Comparison of ENCODE assay signal across 9 cellular contexts in the genomic region with DNA sequence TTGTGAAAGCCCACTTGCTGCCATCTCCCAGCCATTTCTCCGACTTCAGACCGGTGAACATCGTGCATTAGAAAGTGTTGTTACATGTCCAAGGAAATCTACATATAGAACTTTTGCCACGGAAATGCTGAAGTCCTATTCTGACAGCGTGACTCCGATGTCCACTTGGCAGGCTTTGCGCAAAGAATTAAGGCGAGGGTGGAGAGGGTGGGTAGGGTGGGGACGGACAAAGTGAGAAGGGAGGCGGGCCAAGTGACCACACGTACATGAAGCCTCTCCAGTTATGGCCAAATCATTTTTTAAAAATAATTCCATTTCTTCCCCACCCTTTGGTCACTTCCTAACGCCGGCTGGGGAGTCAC. TPM values are rescaled to one million over a fixed set of nuclear protein-coding genes. Genes with fewer than 3 reads are reported as not detected.
DNase-seq lines count a peak whose midpoint lies in the region; ATAC-seq, FAIRE-seq and TF ChIP-seq lines count a peak whose summit lies in the region.
"Had no signal": no experiment of that assay in that cellular context is flagged by ENCODE, and none has a peak within 500 bp of the region (broad histone marks: within the 10 kb centered on the region; RNA-seq: fewer than 3 reads in every experiment).

No MANE protein-coding gene starts in this region.

- FAIRE-seq in GM12892 (lab: Jason Lieb, UNC) = no peak

- no peak for DNase-seq in MCF 10A (ENCODE audit: unreplicated experiment)
- no peak for DNase-seq in mucosa of descending colon
- DNase-seq in NCI-H1436 treated with DMSO at 0.1 percent for 48 hours (lab: John Stamatoyannopoulos, UW) = no peak
- no peak for DNase-seq in GM12892 (ENCODE audit: insufficient read length)
- no peak for DNase-seq in SKM-1 treated with dmso at 0.1 percent for 144 hours (lab: John Stamatoyannopoulos, UW; ENCODE audit: unreplicated experiment)

- intact Hi-C loops in MCF 10A (cut with micrococcal nuclease) = loop anchor here (2.0 kb wide), 1 partner anchor 43 kb away; no protein-coding TSS in a partner anchor
- intact Hi-C loops in mucosa of descending colon (cut with DNase I, micrococcal nuclease) = loop anchor here in 1 of 2 donors (5.0 kb wide), 1 partner anchor 193 kb away; no protein-coding TSS in a partner anchor

- TF ChIP-seq CTCF in MCF 10A (IDR thresholded peaks at IDR 0.05; ENCODE audit: unreplicated experiment) (no peak), mucosa of descending colon (IDR thresholded peaks at IDR 0.05) (no peak)

- no peaks in the 10 kb centered on the region for H3K9me3 Mint-ChIP-seq in MCF 10A (ENCODE audit: unreplicated experiment)

- H3K79me2 ChIP-seq in ACC112 (ENCODE audit: control insufficient read depth, insufficient read depth, low read length, unreplicated experiment) = peaks cover 43% of the 10 kb centered on the region

- peak; percentile 6 for ATAC-seq in HG03135 (IDR thresholded peaks at IDR 0.05; ENCODE audit: unreplicated experiment)
- peak; percentile 31 for ATAC-seq in mucosa of descending colon
- no peak for ATAC-seq in GM19397 (IDR thresholded peaks at IDR 0.05; ENCODE audit: unreplicated experiment)

- H3K36me3 ChIP-seq in ACC112 (ENCODE audit: insufficient read depth, low read length) = peaks cover 3% of the 10 kb centered on the region; the same call in 1 of the 2 replicates
- H3K36me3 ChIP-seq in mucosa of descending colon (ENCODE audit: low read depth) = no peaks in the 10 kb centered on the region

- H2AFZ ChIP-seq in ACC112 (ENCODE audit: low read length, unreplicated experiment) = peak overlapping the region; percentile 66

- H3K27ac Mint-ChIP-seq in MCF 10A (ENCODE audit: low read depth, unreplicated experiment) = no peak overlapping the region

- CTCF ChIA-PET in MCF 10A (lab: Yijun Ruan, JAX) = interaction anchor here (1.2 to 4.8 kb wide), 9 partner anchors 11 to 206 kb away, joined by 3 to 73 read pairs (median 12); a partner anchor contains a TSS

- no peaks in the 10 kb centered on the region for H3K9me3 ChIP-seq in mucosa of descending colon

- peaks cover 13% of the 10 kb centered on the region for H3K4me1 Mint-ChIP-seq in MCF 10A (ENCODE audit: insufficient read depth, unreplicated experiment)

- H3K4me1 ChIP-seq in ACC112 (ENCODE audit: control insufficient read depth, insufficient read depth, low read length, unreplicated experiment) (peaks cover 15% of the 10 kb centered on the region), mucosa of descending colon (ENCODE audit: low read depth) (peaks cover 8% of the 10 kb centered on the region)

- no peak overlapping the region for H3K27ac ChIP-seq in ACC112 (ENCODE audit: low read depth, low read length)
- H3K27ac ChIP-seq: epithelial cell of prostate had no signal

- no TSS peak for BruUV-seq in MCF 10A (replicated peaks; lab: Mats Ljungman, UMichigan)

- TF ChIP-seq POLR2A in GM12892 (IDR thresholded peaks at IDR 0.05; ENCODE audit: low read depth, low read length) = no peak

- H3K4me3 ChIP-seq in ACC112 (ENCODE audit: low read depth, low read length) = peak overlapping the region; percentile 97
- peak overlapping the region; percentile 46 for H3K4me3 ChIP-seq in mucosa of descending colon

- H3K36me3 Mint-ChIP-seq in MCF 10A (ENCODE audit: insufficient read depth, unreplicated experiment) = peaks cover 2% of the 10 kb centered on the region

- no peaks in the 10 kb centered on the region for H3K27me3 ChIP-seq in ACC112 (ENCODE audit: insufficient read depth, low read length)

- peaks cover 14% of the 10 kb centered on the region for H3K27me3 Mint-ChIP-seq in MCF 10A (ENCODE audit: insufficient read depth, unreplicated experiment)

- POLR2A ChIA-PET in MCF 10A (lab: Yijun Ruan, JAX) = interaction anchor here (1.0 to 5.0 kb wide), 17 partner anchors 10 to 614 kb away, joined by 3 to 61 read pairs (median 6); a partner anchor contains a TSS

- H3K4me3 Mint-ChIP-seq in MCF 10A (ENCODE audit: unreplicated experiment) = peak overlapping the region; percentile 84

RNA-seq across cellular contexts. Expression of a gene that starts 0.5 kb away (rescaled TPM):
- total RNA-seq in MCF 10A (2022) (28.6 and 31.4 TPM in 2 replicates), mucosa of descending colon (10 to 100 TPM; 30.9 to 50.4 (median 32.6) TPM)
- 10.2 TPM for polyA plus RNA-seq in GM12892 (2012; ENCODE audit: missing spikeins)
